In genomic region chr14:23068792-23069412, GRCh38 we compare ENCODE assay signal across 1 cellular context.
A peak's percentile ranks its signal among the peaks of the same experiment; 100 is the strongest.
TF ChIP-seq lines count a peak whose summit lies in the region.

No MANE protein-coding gene starts in this region.

TF ChIP-seq in K562, 482 proteins besides CTCF, POLR2A, EP300 and RAD21 (continued from another document and continues in another):
- TF ChIP-seq, protein P1, sequence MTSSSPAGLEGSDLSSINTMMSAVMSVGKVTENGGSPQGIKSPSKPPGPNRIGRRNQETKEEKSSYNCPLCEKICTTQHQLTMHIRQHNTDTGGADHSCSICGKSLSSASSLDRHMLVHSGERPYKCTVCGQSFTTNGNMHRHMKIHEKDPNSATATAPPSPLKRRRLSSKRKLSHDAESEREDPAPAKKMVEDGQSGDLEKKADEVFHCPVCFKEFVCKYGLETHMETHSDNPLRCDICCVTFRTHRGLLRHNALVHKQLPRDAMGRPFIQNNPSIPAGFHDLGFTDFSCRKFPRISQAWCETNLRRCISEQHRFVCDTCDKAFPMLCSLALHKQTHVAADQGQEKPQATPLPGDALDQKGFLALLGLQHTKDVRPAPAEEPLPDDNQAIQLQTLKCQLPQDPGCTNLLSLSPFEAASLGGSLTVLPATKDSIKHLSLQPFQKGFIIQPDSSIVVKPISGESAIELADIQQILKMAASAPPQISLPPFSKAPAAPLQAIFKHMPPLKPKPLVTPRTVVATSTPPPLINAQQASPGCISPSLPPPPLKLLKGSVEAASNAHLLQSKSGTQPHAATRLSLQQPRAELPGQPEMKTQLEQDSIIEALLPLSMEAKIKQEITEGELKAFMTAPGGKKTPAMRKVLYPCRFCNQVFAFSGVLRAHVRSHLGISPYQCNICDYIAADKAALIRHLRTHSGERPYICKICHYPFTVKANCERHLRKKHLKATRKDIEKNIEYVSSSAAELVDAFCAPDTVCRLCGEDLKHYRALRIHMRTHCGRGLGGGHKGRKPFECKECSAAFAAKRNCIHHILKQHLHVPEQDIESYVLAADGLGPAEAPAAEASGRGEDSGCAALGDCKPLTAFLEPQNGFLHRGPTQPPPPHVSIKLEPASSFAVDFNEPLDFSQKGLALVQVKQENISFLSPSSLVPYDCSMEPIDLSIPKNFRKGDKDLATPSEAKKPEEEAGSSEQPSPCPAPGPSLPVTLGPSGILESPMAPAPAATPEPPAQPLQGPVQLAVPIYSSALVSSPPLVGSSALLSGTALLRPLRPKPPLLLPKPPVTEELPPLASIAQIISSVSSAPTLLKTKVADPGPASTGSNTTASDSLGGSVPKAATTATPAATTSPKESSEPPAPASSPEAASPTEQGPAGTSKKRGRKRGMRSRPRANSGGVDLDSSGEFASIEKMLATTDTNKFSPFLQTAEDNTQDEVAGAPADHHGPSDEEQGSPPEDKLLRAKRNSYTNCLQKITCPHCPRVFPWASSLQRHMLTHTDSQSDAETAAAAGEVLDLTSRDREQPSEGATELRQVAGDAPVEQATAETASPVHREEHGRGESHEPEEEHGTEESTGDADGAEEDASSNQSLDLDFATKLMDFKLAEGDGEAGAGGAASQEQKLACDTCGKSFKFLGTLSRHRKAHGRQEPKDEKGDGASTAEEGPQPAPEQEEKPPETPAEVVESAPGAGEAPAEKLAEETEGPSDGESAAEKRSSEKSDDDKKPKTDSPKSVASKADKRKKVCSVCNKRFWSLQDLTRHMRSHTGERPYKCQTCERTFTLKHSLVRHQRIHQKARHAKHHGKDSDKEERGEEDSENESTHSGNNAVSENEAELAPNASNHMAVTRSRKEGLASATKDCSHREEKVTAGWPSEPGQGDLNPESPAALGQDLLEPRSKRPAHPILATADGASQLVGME (CRISPR knock-in tag; IDR thresholded peaks at IDR 0.05), result no peak
- TF ChIP-seq YY1 (IDR thresholded peaks at IDR 0.05; ENCODE audit: borderline replicate concordance in 1 of 3, control insufficient read depth in 1 of 3, extremely low read depth in 1 of 3, insufficient read depth in 3 of 3, insufficient read length in 1 of 3, insufficient replicate concordance in 2 of 3, low read depth in 1 of 3, low read length in 2 of 3) (peak in 1 of 3 experiments; percentile 70), POLR2AphosphoS5 (IDR thresholded peaks at IDR 0.05; ENCODE audit: control insufficient read depth, insufficient read depth, low read depth, low read length) (peak; percentile 12; the same call in 1 of the 2 replicates), SMARCA4 (IDR thresholded peaks at IDR 0.05) (peak; percentile 45; the same call in 1 of the 2 replicates), ZFP30 (CRISPR knock-in tag; IDR thresholded peaks at IDR 0.05; ENCODE audit: borderline replicate concordance) (no peak), CREBBP (IDR thresholded peaks at IDR 0.05; ENCODE audit: low read depth, low read length) (no peak), GABPB1 (CRISPR knock-in tag; IDR thresholded peaks at IDR 0.05) (no peak; the same call in 1 of the 2 replicates), E2F6 (IDR thresholded peaks at IDR 0.05; ENCODE audit: borderline replicate concordance in 1 of 2, extremely low read depth in 1 of 2, insufficient read depth in 1 of 2, insufficient read length in 1 of 2, low read depth in 1 of 2, low read length in 1 of 2, poor library complexity in 1 of 2, severe bottlenecking in 1 of 2) (peak; percentile 33 to 61), ESRRA (IDR thresholded peaks at IDR 0.05; ENCODE audit: borderline replicate concordance, low read depth) (0 out of 2 replicates have a peak, but pooled peaks have one; percentile 12), KAT7 (CRISPR knock-in tag; IDR thresholded peaks at IDR 0.05; ENCODE audit: borderline replicate concordance) (no peak), TEAD1 (CRISPR knock-in tag; IDR thresholded peaks at IDR 0.05) (no peak; a peak in 1 of 4 replicates), LEF1 (IDR thresholded peaks at IDR 0.05) (no peak), PCBP2 (IDR thresholded peaks at IDR 0.05; ENCODE audit: low read depth, low read length, poor library complexity, severe bottlenecking) (no peak), ZNF197 (CRISPR knock-in tag; IDR thresholded peaks at IDR 0.05; ENCODE audit: low read depth) (no peak), NRF1 (conservative IDR thresholded peaks at IDR 0.05 in 1 of 2, IDR thresholded peaks at IDR 0.05 in 1 of 2) (no peak), MBD2 (IDR thresholded peaks at IDR 0.05; ENCODE audit: borderline replicate concordance, low read depth) (no peak), RBM34 (IDR thresholded peaks at IDR 0.05; ENCODE audit: borderline replicate concordance, insufficient read depth, low read length) (no peak), ZBTB7A (IDR thresholded peaks at IDR 0.05; ENCODE audit: borderline replicate concordance, control insufficient read depth, low read depth, low read length) (no peak; the same call in 1 of the 2 replicates), PHB (CRISPR knock-in tag; IDR thresholded peaks at IDR 0.05) (no peak), NELFE (IDR thresholded peaks at IDR 0.05; ENCODE audit: insufficient read depth, insufficient read length) (no peak), EZH2 (IDR thresholded peaks at IDR 0.05; ENCODE audit: borderline replicate concordance, low read depth, low read length) (no peak), HES1 (IDR thresholded peaks at IDR 0.05; ENCODE audit: low read depth) (no peak), ZNF830 (CRISPR knock-in tag; IDR thresholded peaks at IDR 0.05) (no peak), BCL6 (CRISPR knock-in tag; IDR thresholded peaks at IDR 0.05) (no peak), HMGXB4 (CRISPR knock-in tag; IDR thresholded peaks at IDR 0.05) (peak; percentile 89; the same call in 1 of the 2 replicates), MCM3 (IDR thresholded peaks at IDR 0.05) (no peak), ZBTB49 (CRISPR knock-in tag; IDR thresholded peaks at IDR 0.05; ENCODE audit: borderline replicate concordance) (no peak), TSHZ1 (CRISPR knock-in tag; IDR thresholded peaks at IDR 0.05) (no peak), SIN3B (IDR thresholded peaks at IDR 0.05; ENCODE audit: low read depth) (no peak), KAT2B (IDR thresholded peaks at IDR 0.05; ENCODE audit: low read depth, low read length) (peak; percentile 81), CBX1 (IDR thresholded peaks at IDR 0.05; ENCODE audit: low read depth) (no peak), BDP1 (IDR thresholded peaks at IDR 0.05; ENCODE audit: insufficient read depth, insufficient read length) (no peak)
- TF ChIP-seq, protein P2, sequence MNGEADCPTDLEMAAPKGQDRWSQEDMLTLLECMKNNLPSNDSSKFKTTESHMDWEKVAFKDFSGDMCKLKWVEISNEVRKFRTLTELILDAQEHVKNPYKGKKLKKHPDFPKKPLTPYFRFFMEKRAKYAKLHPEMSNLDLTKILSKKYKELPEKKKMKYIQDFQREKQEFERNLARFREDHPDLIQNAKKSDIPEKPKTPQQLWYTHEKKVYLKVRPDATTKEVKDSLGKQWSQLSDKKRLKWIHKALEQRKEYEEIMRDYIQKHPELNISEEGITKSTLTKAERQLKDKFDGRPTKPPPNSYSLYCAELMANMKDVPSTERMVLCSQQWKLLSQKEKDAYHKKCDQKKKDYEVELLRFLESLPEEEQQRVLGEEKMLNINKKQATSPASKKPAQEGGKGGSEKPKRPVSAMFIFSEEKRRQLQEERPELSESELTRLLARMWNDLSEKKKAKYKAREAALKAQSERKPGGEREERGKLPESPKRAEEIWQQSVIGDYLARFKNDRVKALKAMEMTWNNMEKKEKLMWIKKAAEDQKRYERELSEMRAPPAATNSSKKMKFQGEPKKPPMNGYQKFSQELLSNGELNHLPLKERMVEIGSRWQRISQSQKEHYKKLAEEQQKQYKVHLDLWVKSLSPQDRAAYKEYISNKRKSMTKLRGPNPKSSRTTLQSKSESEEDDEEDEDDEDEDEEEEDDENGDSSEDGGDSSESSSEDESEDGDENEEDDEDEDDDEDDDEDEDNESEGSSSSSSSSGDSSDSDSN (IDR thresholded peaks at IDR 0.05; ENCODE audit: borderline replicate concordance in 1 of 2, low read depth in 2 of 2, low read length in 2 of 2), result no peak
- TF ChIP-seq, protein P3, sequence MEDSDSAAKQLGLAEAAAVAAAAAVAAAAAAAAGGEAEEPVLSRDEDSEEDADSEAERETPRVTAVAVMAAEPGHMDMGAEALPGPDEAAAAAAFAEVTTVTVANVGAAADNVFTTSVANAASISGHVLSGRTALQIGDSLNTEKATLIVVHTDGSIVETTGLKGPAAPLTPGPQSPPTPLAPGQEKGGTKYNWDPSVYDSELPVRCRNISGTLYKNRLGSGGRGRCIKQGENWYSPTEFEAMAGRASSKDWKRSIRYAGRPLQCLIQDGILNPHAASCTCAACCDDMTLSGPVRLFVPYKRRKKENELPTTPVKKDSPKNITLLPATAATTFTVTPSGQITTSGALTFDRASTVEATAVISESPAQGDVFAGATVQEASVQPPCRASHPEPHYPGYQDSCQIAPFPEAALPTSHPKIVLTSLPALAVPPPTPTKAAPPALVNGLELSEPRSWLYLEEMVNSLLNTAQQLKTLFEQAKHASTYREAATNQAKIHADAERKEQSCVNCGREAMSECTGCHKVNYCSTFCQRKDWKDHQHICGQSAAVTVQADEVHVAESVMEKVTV (CRISPR knock-in tag; IDR thresholded peaks at IDR 0.05), result peak; percentile 57
- TF ChIP-seq, protein P4, sequence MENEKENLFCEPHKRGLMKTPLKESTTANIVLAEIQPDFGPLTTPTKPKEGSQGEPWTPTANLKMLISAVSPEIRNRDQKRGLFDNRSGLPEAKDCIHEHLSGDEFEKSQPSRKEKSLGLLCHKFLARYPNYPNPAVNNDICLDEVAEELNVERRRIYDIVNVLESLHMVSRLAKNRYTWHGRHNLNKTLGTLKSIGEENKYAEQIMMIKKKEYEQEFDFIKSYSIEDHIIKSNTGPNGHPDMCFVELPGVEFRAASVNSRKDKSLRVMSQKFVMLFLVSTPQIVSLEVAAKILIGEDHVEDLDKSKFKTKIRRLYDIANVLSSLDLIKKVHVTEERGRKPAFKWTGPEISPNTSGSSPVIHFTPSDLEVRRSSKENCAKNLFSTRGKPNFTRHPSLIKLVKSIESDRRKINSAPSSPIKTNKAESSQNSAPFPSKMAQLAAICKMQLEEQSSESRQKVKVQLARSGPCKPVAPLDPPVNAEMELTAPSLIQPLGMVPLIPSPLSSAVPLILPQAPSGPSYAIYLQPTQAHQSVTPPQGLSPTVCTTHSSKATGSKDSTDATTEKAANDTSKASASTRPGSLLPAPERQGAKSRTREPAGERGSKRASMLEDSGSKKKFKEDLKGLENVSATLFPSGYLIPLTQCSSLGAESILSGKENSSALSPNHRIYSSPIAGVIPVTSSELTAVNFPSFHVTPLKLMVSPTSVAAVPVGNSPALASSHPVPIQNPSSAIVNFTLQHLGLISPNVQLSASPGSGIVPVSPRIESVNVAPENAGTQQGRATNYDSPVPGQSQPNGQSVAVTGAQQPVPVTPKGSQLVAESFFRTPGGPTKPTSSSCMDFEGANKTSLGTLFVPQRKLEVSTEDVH (IDR thresholded peaks at IDR 0.05; ENCODE audit: low read depth, partially characterized antibody), result no peak
